1 cellular context compared by ENCODE assay signal in the genomic region with DNA sequence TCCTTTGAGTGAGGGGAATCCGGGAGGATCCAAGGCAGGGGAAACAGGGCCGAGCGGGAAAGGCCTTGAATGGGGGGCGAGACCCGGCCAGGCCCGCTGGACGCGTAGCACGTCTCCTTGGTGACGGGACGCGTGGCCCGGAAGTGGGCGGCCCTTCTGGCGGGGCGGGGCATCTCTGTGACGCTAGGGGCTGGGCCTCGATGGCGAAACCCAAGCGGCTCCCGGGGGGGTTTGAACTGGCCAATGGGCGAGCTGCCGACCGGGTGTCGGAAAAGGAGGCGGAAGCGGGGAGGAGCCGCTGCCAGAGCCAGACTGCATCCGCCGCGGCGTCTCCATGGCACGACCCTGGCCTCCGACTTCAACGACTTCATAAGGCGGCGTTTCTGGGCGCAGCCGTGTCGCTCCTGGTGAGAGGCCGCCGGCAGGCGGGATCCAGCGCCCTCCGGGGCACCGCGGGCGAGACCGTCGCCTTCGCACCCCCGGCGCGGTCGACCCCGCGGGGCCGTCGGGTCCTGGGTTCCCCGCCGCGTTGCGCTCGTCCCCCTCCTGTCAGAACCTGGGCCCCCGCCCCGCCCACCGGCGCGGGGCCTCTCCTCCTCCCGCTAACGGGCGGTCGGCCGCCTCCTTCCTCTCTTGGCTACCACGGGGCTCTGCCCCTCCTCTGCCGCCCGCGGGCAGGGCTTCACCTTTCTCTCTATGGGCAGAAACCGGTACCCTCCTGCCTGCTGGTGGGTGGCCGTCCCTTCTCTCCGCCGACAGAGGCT.
TF ChIP-seq lines count a peak whose summit lies in the region.

A gene (plus strand): TSS at position 158 of the 764 bp plus-strand sequence. CDS start 86 bp downstream, at position 244.

TF ChIP-seq in HepG2, 621 proteins besides CTCF, POLR2A, EP300 and RAD21 (continued from another document and continues in another):
- no peak for TF ChIP-seq SOX13 (IDR thresholded peaks at IDR 0.05)
- 0 out of 4 replicates have a peak, but pooled peaks of 1 of the 2 experiments have one; percentile 10 for TF ChIP-seq SOX13 (CRISPR knock-in tag; conservative IDR thresholded peaks at IDR 0.05 in 1 of 2, IDR thresholded peaks at IDR 0.05 in 1 of 2)
- TF ChIP-seq HNF4G (IDR thresholded peaks at IDR 0.05; ENCODE audit: borderline replicate concordance, low read depth, low read length): peak; percentile 17; the same call in 1 of the 2 replicates
- TF ChIP-seq HNF4G (CRISPR knock-in tag; IDR thresholded peaks at IDR 0.05; ENCODE audit: borderline replicate concordance, low read depth): no peak
- no peak for TF ChIP-seq ZNF3 (CRISPR knock-in tag; IDR thresholded peaks at IDR 0.05)
- TF ChIP-seq NFE2L2 (IDR thresholded peaks at IDR 0.05; ENCODE audit: low read length): no peak
- TF ChIP-seq HNRNPK (IDR thresholded peaks at IDR 0.05; ENCODE audit: low read depth, low read length, poor library complexity, severe bottlenecking): peak; percentile 43
- TF ChIP-seq, protein P1, sequence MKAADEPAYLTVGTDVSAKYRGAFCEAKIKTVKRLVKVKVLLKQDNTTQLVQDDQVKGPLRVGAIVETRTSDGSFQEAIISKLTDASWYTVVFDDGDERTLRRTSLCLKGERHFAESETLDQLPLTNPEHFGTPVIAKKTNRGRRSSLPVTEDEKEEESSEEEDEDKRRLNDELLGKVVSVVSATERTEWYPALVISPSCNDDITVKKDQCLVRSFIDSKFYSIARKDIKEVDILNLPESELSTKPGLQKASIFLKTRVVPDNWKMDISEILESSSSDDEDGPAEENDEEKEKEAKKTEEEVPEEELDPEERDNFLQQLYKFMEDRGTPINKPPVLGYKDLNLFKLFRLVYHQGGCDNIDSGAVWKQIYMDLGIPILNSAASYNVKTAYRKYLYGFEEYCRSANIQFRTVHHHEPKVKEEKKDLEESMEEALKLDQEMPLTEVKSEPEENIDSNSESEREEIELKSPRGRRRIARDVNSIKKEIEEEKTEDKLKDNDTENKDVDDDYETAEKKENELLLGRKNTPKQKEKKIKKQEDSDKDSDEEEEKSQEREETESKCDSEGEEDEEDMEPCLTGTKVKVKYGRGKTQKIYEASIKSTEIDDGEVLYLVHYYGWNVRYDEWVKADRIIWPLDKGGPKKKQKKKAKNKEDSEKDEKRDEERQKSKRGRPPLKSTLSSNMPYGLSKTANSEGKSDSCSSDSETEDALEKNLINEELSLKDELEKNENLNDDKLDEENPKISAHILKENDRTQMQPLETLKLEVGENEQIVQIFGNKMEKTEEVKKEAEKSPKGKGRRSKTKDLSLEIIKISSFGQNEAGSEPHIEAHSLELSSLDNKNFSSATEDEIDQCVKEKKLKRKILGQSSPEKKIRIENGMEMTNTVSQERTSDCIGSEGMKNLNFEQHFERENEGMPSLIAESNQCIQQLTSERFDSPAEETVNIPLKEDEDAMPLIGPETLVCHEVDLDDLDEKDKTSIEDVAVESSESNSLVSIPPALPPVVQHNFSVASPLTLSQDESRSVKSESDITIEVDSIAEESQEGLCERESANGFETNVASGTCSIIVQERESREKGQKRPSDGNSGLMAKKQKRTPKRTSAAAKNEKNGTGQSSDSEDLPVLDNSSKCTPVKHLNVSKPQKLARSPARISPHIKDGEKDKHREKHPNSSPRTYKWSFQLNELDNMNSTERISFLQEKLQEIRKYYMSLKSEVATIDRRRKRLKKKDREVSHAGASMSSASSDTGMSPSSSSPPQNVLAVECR (CRISPR knock-in tag; IDR thresholded peaks at IDR 0.05; ENCODE audit: borderline replicate concordance): peak; percentile 100
- TF ChIP-seq ZNF766 (CRISPR knock-in tag; IDR thresholded peaks at IDR 0.05; ENCODE audit: borderline replicate concordance): peak; percentile 65; the same call in 1 of the 2 replicates
- TF ChIP-seq JUND (CRISPR knock-in tag; IDR thresholded peaks at IDR 0.05): no peak
- TF ChIP-seq ZC3H13 (CRISPR knock-in tag; IDR thresholded peaks at IDR 0.05): 0 out of 2 replicates have a peak, but pooled peaks have one; percentile 46
- no peak for TF ChIP-seq ZSCAN12 (CRISPR knock-in tag; IDR thresholded peaks at IDR 0.05)
- no peak for TF ChIP-seq HDAC6 (IDR thresholded peaks at IDR 0.05; ENCODE audit: low read depth, low read length)
- peak; percentile 85; the same call in 1 of the 2 replicates for TF ChIP-seq SALL2 (CRISPR knock-in tag; IDR thresholded peaks at IDR 0.05)
- TF ChIP-seq, protein P2, sequence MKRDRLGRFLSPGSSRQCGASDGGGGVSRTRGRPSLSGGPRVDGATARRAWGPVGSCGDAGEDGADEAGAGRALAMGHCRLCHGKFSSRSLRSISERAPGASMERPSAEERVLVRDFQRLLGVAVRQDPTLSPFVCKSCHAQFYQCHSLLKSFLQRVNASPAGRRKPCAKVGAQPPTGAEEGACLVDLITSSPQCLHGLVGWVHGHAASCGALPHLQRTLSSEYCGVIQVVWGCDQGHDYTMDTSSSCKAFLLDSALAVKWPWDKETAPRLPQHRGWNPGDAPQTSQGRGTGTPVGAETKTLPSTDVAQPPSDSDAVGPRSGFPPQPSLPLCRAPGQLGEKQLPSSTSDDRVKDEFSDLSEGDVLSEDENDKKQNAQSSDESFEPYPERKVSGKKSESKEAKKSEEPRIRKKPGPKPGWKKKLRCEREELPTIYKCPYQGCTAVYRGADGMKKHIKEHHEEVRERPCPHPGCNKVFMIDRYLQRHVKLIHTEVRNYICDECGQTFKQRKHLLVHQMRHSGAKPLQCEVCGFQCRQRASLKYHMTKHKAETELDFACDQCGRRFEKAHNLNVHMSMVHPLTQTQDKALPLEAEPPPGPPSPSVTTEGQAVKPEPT (CRISPR knock-in tag; IDR thresholded peaks at IDR 0.05; ENCODE audit: low read depth): no peak
- 0 out of 2 replicates have a peak, but pooled peaks have one; percentile 15 for TF ChIP-seq FOXO1 (CRISPR knock-in tag; IDR thresholded peaks at IDR 0.05)
- TF ChIP-seq, protein P3, sequence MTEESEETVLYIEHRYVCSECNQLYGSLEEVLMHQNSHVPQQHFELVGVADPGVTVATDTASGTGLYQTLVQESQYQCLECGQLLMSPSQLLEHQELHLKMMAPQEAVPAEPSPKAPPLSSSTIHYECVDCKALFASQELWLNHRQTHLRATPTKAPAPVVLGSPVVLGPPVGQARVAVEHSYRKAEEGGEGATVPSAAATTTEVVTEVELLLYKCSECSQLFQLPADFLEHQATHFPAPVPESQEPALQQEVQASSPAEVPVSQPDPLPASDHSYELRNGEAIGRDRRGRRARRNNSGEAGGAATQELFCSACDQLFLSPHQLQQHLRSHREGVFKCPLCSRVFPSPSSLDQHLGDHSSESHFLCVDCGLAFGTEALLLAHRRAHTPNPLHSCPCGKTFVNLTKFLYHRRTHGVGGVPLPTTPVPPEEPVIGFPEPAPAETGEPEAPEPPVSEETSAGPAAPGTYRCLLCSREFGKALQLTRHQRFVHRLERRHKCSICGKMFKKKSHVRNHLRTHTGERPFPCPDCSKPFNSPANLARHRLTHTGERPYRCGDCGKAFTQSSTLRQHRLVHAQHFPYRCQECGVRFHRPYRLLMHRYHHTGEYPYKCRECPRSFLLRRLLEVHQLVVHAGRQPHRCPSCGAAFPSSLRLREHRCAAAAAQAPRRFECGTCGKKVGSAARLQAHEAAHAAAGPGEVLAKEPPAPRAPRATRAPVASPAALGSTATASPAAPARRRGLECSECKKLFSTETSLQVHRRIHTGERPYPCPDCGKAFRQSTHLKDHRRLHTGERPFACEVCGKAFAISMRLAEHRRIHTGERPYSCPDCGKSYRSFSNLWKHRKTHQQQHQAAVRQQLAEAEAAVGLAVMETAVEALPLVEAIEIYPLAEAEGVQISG (CRISPR knock-in tag; IDR thresholded peaks at IDR 0.05): peak; percentile 50
- TF ChIP-seq ZNF510 (CRISPR knock-in tag; IDR thresholded peaks at IDR 0.05; ENCODE audit: low read depth): no peak
- TF ChIP-seq KAT8 (CRISPR knock-in tag; IDR thresholded peaks at IDR 0.05): peak; percentile 65
- no peak for TF ChIP-seq U2AF2 (IDR thresholded peaks at IDR 0.05; ENCODE audit: low read depth, low read length)
- no peak for TF ChIP-seq MAFG (CRISPR knock-in tag; IDR thresholded peaks at IDR 0.05)
- no peak for TF ChIP-seq HOXD1 (CRISPR knock-in tag; IDR thresholded peaks at IDR 0.05)
- no peak for TF ChIP-seq TEAD2 (CRISPR knock-in tag; IDR thresholded peaks at IDR 0.05)
- peak; percentile 69; the same call in 1 of the 2 replicates for TF ChIP-seq SP5 (CRISPR knock-in tag; IDR thresholded peaks at IDR 0.05; ENCODE audit: borderline replicate concordance, low read depth)
- TF ChIP-seq PAF1 (CRISPR knock-in tag; IDR thresholded peaks at IDR 0.05): no peak
- TF ChIP-seq PCBP1 (IDR thresholded peaks at IDR 0.05; ENCODE audit: borderline replicate concordance, low read depth, low read length): 0 out of 2 replicates have a peak, but pooled peaks have one; percentile 36
- TF ChIP-seq ZBTB7B (CRISPR knock-in tag; IDR thresholded peaks at IDR 0.05): peak; percentile 62; the same call in 1 of the 2 replicates
- no peak; the same call in 1 of the 2 replicates for TF ChIP-seq ZBTB20 (CRISPR knock-in tag; IDR thresholded peaks at IDR 0.05; ENCODE audit: borderline replicate concordance, low read depth)
- peak; percentile 22; the same call in 1 of the 2 replicates for TF ChIP-seq FOXJ3 (CRISPR knock-in tag; IDR thresholded peaks at IDR 0.05; ENCODE audit: borderline replicate concordance)
- TF ChIP-seq FOSL1 (CRISPR knock-in tag; IDR thresholded peaks at IDR 0.05; ENCODE audit: borderline replicate concordance): no peak
- peak; percentile 94 for TF ChIP-seq CEBPB (IDR thresholded peaks at IDR 0.05; ENCODE audit: borderline replicate concordance, low read depth, low read length)
- no peak for TF ChIP-seq SP1 (IDR thresholded peaks at IDR 0.05)
- TF ChIP-seq SP1 (CRISPR knock-in tag; IDR thresholded peaks at IDR 0.05): peak; percentile 93
- TF ChIP-seq, protein P4, sequence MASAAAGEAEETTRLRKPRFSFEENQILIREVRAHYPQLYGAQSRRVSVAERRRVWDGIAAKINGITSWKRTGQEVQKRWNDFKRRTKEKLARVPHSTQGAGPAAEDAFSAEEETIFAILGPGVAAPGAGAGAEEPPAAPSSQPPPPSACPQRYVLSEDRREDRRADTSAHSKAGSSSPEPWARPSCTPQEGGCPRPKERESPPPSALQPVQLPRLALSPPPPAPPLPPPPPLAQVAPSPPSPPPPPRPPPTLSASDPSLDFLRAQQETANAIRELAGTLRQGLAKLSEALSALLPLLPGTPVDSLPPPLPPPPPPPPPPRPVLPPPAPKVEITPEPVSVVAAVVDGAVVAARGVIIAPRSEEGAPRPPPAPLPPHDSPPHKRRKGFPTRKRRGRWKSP (CRISPR knock-in tag; IDR thresholded peaks at IDR 0.05): 0 out of 2 replicates have a peak, but pooled peaks have one; percentile 42
- TF ChIP-seq AGO2 (optimal IDR thresholded peaks at IDR 0.05; ENCODE audit: low read depth, low read length): peak; percentile 35
- TF ChIP-seq KLF9 (CRISPR knock-in tag; IDR thresholded peaks at IDR 0.05; ENCODE audit: low read depth): no peak
- TF ChIP-seq, protein P5, sequence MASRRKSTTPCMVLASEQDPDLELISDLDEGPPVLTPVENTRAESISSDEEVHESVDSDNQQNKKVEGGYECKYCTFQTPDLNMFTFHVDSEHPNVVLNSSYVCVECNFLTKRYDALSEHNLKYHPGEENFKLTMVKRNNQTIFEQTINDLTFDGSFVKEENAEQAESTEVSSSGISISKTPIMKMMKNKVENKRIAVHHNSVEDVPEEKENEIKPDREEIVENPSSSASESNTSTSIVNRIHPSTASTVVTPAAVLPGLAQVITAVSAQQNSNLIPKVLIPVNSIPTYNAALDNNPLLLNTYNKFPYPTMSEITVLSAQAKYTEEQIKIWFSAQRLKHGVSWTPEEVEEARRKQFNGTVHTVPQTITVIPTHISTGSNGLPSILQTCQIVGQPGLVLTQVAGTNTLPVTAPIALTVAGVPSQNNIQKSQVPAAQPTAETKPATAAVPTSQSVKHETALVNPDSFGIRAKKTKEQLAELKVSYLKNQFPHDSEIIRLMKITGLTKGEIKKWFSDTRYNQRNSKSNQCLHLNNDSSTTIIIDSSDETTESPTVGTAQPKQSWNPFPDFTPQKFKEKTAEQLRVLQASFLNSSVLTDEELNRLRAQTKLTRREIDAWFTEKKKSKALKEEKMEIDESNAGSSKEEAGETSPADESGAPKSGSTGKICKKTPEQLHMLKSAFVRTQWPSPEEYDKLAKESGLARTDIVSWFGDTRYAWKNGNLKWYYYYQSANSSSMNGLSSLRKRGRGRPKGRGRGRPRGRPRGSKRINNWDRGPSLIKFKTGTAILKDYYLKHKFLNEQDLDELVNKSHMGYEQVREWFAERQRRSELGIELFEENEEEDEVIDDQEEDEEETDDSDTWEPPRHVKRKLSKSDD (CRISPR knock-in tag; IDR thresholded peaks at IDR 0.05; ENCODE audit: low read depth): no peak
- TF ChIP-seq SAP130 (CRISPR knock-in tag; IDR thresholded peaks at IDR 0.05; ENCODE audit: low read depth): peak; percentile 100
- TF ChIP-seq RBFOX2 (IDR thresholded peaks at IDR 0.05; ENCODE audit: low read depth, low read length): peak; percentile 73
- no peak for TF ChIP-seq ZNF850 (CRISPR knock-in tag; conservative IDR thresholded peaks at IDR 0.05)
- TF ChIP-seq SP2 (CRISPR knock-in tag; IDR thresholded peaks at IDR 0.05): peak; percentile 54
- TF ChIP-seq CEBPG (CRISPR knock-in tag; IDR thresholded peaks at IDR 0.05): peak; percentile 80
- TF ChIP-seq BORCS8-MEF2B (CRISPR knock-in tag; IDR thresholded peaks at IDR 0.05): peak; percentile 79; the same call in 1 of the 2 replicates
- TF ChIP-seq, protein P6, sequence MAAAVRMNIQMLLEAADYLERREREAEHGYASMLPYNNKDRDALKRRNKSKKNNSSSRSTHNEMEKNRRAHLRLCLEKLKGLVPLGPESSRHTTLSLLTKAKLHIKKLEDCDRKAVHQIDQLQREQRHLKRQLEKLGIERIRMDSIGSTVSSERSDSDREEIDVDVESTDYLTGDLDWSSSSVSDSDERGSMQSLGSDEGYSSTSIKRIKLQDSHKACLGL (CRISPR knock-in tag; IDR thresholded peaks at IDR 0.05): peak; percentile 61; the same call in 1 of the 2 replicates
- TF ChIP-seq HNRNPLL (IDR thresholded peaks at IDR 0.05; ENCODE audit: low read depth, low read length, poor library complexity, severe bottlenecking): peak; percentile 71
- TF ChIP-seq ZNF788 (CRISPR knock-in tag; IDR thresholded peaks at IDR 0.05; ENCODE audit: borderline replicate concordance): peak; percentile 32; the same call in 1 of the 2 replicates
- TF ChIP-seq, protein P7, sequence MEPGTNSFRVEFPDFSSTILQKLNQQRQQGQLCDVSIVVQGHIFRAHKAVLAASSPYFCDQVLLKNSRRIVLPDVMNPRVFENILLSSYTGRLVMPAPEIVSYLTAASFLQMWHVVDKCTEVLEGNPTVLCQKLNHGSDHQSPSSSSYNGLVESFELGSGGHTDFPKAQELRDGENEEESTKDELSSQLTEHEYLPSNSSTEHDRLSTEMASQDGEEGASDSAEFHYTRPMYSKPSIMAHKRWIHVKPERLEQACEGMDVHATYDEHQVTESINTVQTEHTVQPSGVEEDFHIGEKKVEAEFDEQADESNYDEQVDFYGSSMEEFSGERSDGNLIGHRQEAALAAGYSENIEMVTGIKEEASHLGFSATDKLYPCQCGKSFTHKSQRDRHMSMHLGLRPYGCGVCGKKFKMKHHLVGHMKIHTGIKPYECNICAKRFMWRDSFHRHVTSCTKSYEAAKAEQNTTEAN (CRISPR knock-in tag; conservative IDR thresholded peaks at IDR 0.05): 0 out of 2 replicates have a peak, but pooled peaks have one; percentile 34
- TF ChIP-seq, protein P8, sequence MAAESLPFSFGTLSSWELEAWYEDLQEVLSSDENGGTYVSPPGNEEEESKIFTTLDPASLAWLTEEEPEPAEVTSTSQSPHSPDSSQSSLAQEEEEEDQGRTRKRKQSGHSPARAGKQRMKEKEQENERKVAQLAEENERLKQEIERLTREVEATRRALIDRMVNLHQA (CRISPR knock-in tag; IDR thresholded peaks at IDR 0.05): no peak
- TF ChIP-seq PHF20 (CRISPR knock-in tag; IDR thresholded peaks at IDR 0.05): peak; percentile 27; the same call in 1 of the 2 replicates
- 0 out of 2 replicates have a peak, but pooled peaks have one; percentile 26 for TF ChIP-seq ZNF607 (CRISPR knock-in tag; IDR thresholded peaks at IDR 0.05; ENCODE audit: borderline replicate concordance)
- TF ChIP-seq RBM22 (optimal IDR thresholded peaks at IDR 0.05; ENCODE audit: low read length): peak; percentile 90
